ENCODE assay signal across 8 cellular contexts in the genomic region with DNA sequence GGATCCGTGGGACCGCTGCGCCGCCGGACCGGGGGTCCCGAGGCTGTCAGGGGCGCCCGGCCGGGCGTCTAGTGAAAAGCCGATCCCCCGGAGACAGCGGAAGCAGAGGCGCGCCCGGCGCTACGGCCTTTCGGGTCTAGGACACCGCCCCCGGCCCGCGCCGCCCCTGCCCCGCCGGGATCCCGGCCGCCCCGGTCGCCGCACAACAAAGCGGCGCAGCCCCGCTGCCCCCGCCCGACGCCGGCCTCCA. TPM values are rescaled to one million over a fixed set of nuclear protein-coding genes. Genes with fewer than 3 reads are reported as not detected.
DNase-seq lines count a peak whose midpoint lies in the region; ATAC-seq and TF ChIP-seq lines count a peak whose summit lies in the region.

No MANE protein-coding gene starts in this region.

- H2AFZ ChIP-seq in SK-N-SH (ENCODE audit: low read depth), result no peak overlapping the region

- TF ChIP-seq POLR2A in body of pancreas (IDR thresholded peaks at IDR 0.05), result no peak
- no peak for TF ChIP-seq POLR2A in tibial nerve (IDR thresholded peaks at IDR 0.05)

- no peaks in the 10 kb centered on the region for H3K9me2 ChIP-seq in SK-N-SH

- no peaks in the 10 kb centered on the region for H3K9me3 ChIP-seq in SK-N-SH
- H3K9me3 ChIP-seq in body of pancreas, result no peaks in the 10 kb centered on the region
- H3K9me3 ChIP-seq in left lung, result no peaks in the 10 kb centered on the region
- H3K9me3 ChIP-seq in tibial nerve, result no peaks in the 10 kb centered on the region

- H3K27ac ChIP-seq in SK-N-SH (ENCODE audit: low read depth in 2 of 2, low read length in 1 of 2) (peak overlapping the region; percentile 67 to 93; a peak in 3 of 4 replicates), body of pancreas (peak overlapping the region; percentile 88 to 100 (median 97)), left lung (peak overlapping the region; percentile 99), tibial nerve (peak overlapping the region; percentile 99 to 100 (median 100))

- peaks cover 45% of the 10 kb centered on the region for H4K20me1 ChIP-seq in SK-N-SH (ENCODE audit: insufficient read depth)

- DNase-seq in SK-N-SH (peak; percentile 44), body of pancreas (no peak), left lung (no peak), tibial nerve (ENCODE audit: low spot score in 2 of 2) (no peak), SKM-1 treated with dmso at 0.1 percent for 144 hours (lab: John Stamatoyannopoulos, UW; ENCODE audit: unreplicated experiment) (no peak)
- no peak for DNase-seq in NK-92 treated with Interleukin-12 subunit alpha and Interleukin-12 subunit beta, amount 100 ng/mL, for 24 hours (lab: John Stamatoyannopoulos, UW)

- H3K9ac ChIP-seq in SK-N-SH, result peak overlapping the region; percentile 99

- H3K4me3 ChIP-seq in SK-N-SH (ENCODE audit: low read depth in 2 of 2, low read length in 1 of 2) (peak overlapping the region; percentile 64 to 85), body of pancreas (peak overlapping the region; percentile 86 to 93), left lung (peak overlapping the region; percentile 93), tibial nerve (peak overlapping the region; percentile 82 to 97 (median 96))

- no CpG with 5 or more reads among the region's 39 CpGs for WGBS in SK-N-SH (ENCODE audit: low lambda C conversion rate)
- WGBS in body of pancreas, 2 donors, result 0% methylated on average over 6 to 12 of the region's 39 CpGs
- 0% methylated on average over 7 to 9 of the region's 39 CpGs for WGBS in tibial nerve, 2 donors

- peaks cover 56% of the 10 kb centered on the region for H3K79me2 ChIP-seq in SK-N-SH (ENCODE audit: insufficient read depth)

- TF ChIP-seq CTCF in SK-N-SH (IDR thresholded peaks at IDR 0.05) (no peak), body of pancreas (IDR thresholded peaks at IDR 0.05) (no peak), left lung (IDR thresholded peaks at IDR 0.05) (no peak), tibial nerve (IDR thresholded peaks at IDR 0.05) (no peak)

- H3K27me3 ChIP-seq in SK-N-SH (ENCODE audit: insufficient read depth) (no peaks in the 10 kb centered on the region), body of pancreas (no peaks in the 10 kb centered on the region), left lung (no peaks in the 10 kb centered on the region), tibial nerve (no peaks in the 10 kb centered on the region)

- intact Hi-C loops in body of pancreas (cut with DNase I), result no loop called here
- intact Hi-C loops in left lung (cut with DNase I), result no loop called here

- TF ChIP-seq EP300 in SK-N-SH (IDR thresholded peaks at IDR 0.05; ENCODE audit: borderline replicate concordance in 1 of 2, low read depth in 1 of 2, low read length in 1 of 2), result no peak
- no peak for TF ChIP-seq EP300 in tibial nerve (IDR thresholded peaks at IDR 0.05)

- TF ChIP-seq RAD21 in SK-N-SH (IDR thresholded peaks at IDR 0.05; ENCODE audit: low read length), result no peak

- peaks cover 37% of the 10 kb centered on the region for H3F3A ChIP-seq in SK-N-SH (replicated peaks; ENCODE audit: insufficient read depth)

- ATAC-seq in SK-N-SH treated with all-trans-retinoic acid at 6 μM for 48 hours (no peak), body of pancreas (no peak), left lung (no peak), GM19035 (IDR thresholded peaks at IDR 0.05; ENCODE audit: unreplicated experiment) (no peak)

- H3K4me1 ChIP-seq in SK-N-SH (ENCODE audit: control insufficient read depth in 1 of 2, insufficient read depth in 2 of 2, low read depth in 1 of 2, low read length in 1 of 2) (peaks cover 0 to 19% of the 10 kb centered on the region in 2 experiments; a peak in 2 of 4 replicates), body of pancreas (peaks cover 21% of the 10 kb centered on the region), left lung (peaks cover 18 to 55% of the 10 kb centered on the region in 2 donors), tibial nerve (peaks cover 0 to 49% (median 17%) of the 10 kb centered on the region in 4 donors)

- POLR2A ChIA-PET in SK-N-SH (lab: Yijun Ruan, JAX), result no interaction called here

- peak overlapping the region; percentile 86; the same call in 1 of the 2 replicates for H3K4me2 ChIP-seq in SK-N-SH

- CTCF ChIA-PET in SK-N-SH (lab: Yijun Ruan, JAX), result no interaction called here

- H3K36me3 ChIP-seq in SK-N-SH (replicated peaks in 1 of 2; ENCODE audit: control insufficient read depth in 1 of 2, insufficient read depth in 2 of 2, low read length in 1 of 2) (peaks cover 0 to 6% of the 10 kb centered on the region in 2 experiments), body of pancreas (replicated peaks in 1 of 2; ENCODE audit: insufficient read depth in 1 of 2, low read depth in 2 of 2) (no peaks in the 10 kb centered on the region), left lung (no peaks in the 10 kb centered on the region), tibial nerve (no peaks in the 10 kb centered on the region)

TF ChIP-seq in SK-N-SH, 30 proteins besides CTCF, POLR2A, EP300 and RAD21:
- TF ChIP-seq POLR2AphosphoS5 (IDR thresholded peaks at IDR 0.05; ENCODE audit: low read depth, low read length) (no peak), SIN3A (IDR thresholded peaks at IDR 0.05; ENCODE audit: borderline replicate concordance, low read depth, low read length) (no peak), NFIC (IDR thresholded peaks at IDR 0.05; ENCODE audit: borderline replicate concordance) (no peak), GABPA (IDR thresholded peaks at IDR 0.05; ENCODE audit: low read depth) (no peak)
- TF ChIP-seq, protein P1, sequence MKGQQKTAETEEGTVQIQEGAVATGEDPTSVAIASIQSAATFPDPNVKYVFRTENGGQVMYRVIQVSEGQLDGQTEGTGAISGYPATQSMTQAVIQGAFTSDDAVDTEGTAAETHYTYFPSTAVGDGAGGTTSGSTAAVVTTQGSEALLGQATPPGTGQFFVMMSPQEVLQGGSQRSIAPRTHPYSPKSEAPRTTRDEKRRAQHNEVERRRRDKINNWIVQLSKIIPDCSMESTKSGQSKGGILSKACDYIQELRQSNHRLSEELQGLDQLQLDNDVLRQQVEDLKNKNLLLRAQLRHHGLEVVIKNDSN (IDR thresholded peaks at IDR 0.05; ENCODE audit: borderline replicate concordance, low read depth), result no peak

TF ChIP-seq in SK-N-SH treated with all-trans-retinoic acid at 6 μM for 48 hours, 23 proteins besides CTCF, POLR2A, EP300 and RAD21:
- TF ChIP-seq ISL1 (CRISPR knock-in tag; IDR thresholded peaks at IDR 0.05) (no peak), PPARA (CRISPR knock-in tag; IDR thresholded peaks at IDR 0.05; ENCODE audit: borderline replicate concordance) (no peak), ZNF8 (CRISPR knock-in tag; IDR thresholded peaks at IDR 0.05) (no peak), ZC3H10 (CRISPR knock-in tag; IDR thresholded peaks at IDR 0.05) (no peak), GLIS3 (CRISPR knock-in tag; IDR thresholded peaks at IDR 0.05) (no peak), ZNF70 (CRISPR knock-in tag; IDR thresholded peaks at IDR 0.05) (no peak), RARB (CRISPR knock-in tag; IDR thresholded peaks at IDR 0.05) (no peak), ZNF565 (CRISPR knock-in tag; conservative IDR thresholded peaks at IDR 0.05; ENCODE audit: low read depth) (no peak), SNAI2 (CRISPR knock-in tag; IDR thresholded peaks at IDR 0.05) (no peak), TOX (CRISPR knock-in tag; IDR thresholded peaks at IDR 0.05; ENCODE audit: borderline replicate concordance) (no peak), TCF4 (CRISPR knock-in tag; IDR thresholded peaks at IDR 0.05; ENCODE audit: borderline replicate concordance) (no peak), BACH2 (CRISPR knock-in tag; IDR thresholded peaks at IDR 0.05; ENCODE audit: borderline replicate concordance) (no peak), CSDC2 (CRISPR knock-in tag; IDR thresholded peaks at IDR 0.05) (no peak), OSR1 (CRISPR knock-in tag; IDR thresholded peaks at IDR 0.05) (no peak), ZFP30 (CRISPR knock-in tag; IDR thresholded peaks at IDR 0.05) (no peak)
- TF ChIP-seq, protein P2, sequence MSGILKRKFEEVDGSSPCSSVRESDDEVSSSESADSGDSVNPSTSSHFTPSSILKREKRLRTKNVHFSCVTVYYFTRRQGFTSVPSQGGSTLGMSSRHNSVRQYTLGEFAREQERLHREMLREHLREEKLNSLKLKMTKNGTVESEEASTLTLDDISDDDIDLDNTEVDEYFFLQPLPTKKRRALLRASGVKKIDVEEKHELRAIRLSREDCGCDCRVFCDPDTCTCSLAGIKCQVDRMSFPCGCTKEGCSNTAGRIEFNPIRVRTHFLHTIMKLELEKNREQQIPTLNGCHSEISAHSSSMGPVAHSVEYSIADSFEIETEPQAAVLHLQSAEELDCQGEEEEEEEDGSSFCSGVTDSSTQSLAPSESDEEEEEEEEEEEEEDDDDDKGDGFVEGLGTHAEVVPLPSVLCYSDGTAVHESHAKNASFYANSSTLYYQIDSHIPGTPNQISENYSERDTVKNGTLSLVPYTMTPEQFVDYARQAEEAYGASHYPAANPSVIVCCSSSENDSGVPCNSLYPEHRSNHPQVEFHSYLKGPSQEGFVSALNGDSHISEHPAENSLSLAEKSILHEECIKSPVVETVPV (CRISPR knock-in tag; IDR thresholded peaks at IDR 0.05), result no peak

RNA-seq across cellular contexts. Expression of gene LATS2, which starts 0.6 kb away (rescaled TPM):
- polyA plus RNA-seq in SK-N-SH (2012; rRNA removed), result 19.6 and 19.7 TPM in 2 replicates
- polyA plus RNA-seq in SK-N-SH (2012; cell fraction: cytosol; rRNA removed), result 23.5 and 24.6 TPM in 2 replicates
- 39.0 and 45.8 TPM in 2 replicates for polyA plus RNA-seq in SK-N-SH (2012; cell fraction: nucleus; rRNA removed)
- 10 to 100 TPM; 12.2 to 17.5 TPM for total RNA-seq in body of pancreas
- total RNA-seq in left lung, result 10 to 100 TPM; 30.7 to 31.9 TPM
- total RNA-seq in tibial nerve, result 10 to 100 TPM; 40.2 to 49.4 (median 42.3) TPM
